In genomic region chr9:20509464-20509863, GRCh38 we compare ENCODE assay signal across 13 cellular contexts.
DNase-seq lines count a peak whose midpoint lies in the region; ATAC-seq and TF ChIP-seq lines count a peak whose summit lies in the region.
"Had no signal": no experiment of that assay in that cellular context is flagged by ENCODE, and none has a peak within 500 bp of the region (broad histone marks: within the 10 kb centered on the region; RNA-seq: fewer than 3 reads in every experiment).

No MANE protein-coding gene starts in this region.

- no peaks in the 10 kb centered on the region for H3K9me3 Mint-ChIP-seq in T-helper 2 cell treated with Interferon-gamma antibody and Interleukin-4, amounts not matched to agents 5 μg/mL and 100 μg/mL, for 36 hours
- peaks cover 0 to 2% (median 0%) of the 10 kb centered on the region in 7 donors for H3K9me3 Mint-ChIP-seq in CD4-positive, CD25-positive, alpha-beta regulatory T cell

- intact Hi-C loops in left colon (cut with DNase I, micrococcal nuclease), result no loop called here

- POLR2A ChIA-PET in HEK293T (lab: Yijun Ruan, JAX), result no interaction called here

- no peaks in the 10 kb centered on the region for H3K27me3 Mint-ChIP-seq in T-helper 2 cell treated with Interferon-gamma antibody and Interleukin-4, amounts not matched to agents 5 μg/mL and 100 μg/mL, for 36 hours (ENCODE audit: low read depth)
- H3K27me3 Mint-ChIP-seq in CD4-positive, CD25-positive, alpha-beta regulatory T cell, result no peaks in the 10 kb centered on the region

- H3K4me1 Mint-ChIP-seq in T-helper 2 cell treated with Interferon-gamma antibody and Interleukin-4, amounts not matched to agents 5 μg/mL and 100 μg/mL, for 36 hours (ENCODE audit: low read depth), result peaks cover 73% of the 10 kb centered on the region
- H3K4me1 Mint-ChIP-seq in CD4-positive, CD25-positive, alpha-beta regulatory T cell, result peaks cover 42 to 88% (median 74%) of the 10 kb centered on the region in 4 donors

- H3K9me3 ChIP-seq in CD4-positive, CD25-positive, alpha-beta regulatory T cell (ENCODE audit: control insufficient read depth in 2 of 2, low read length in 2 of 2), result peaks cover 0 to 2% of the 10 kb centered on the region in 2 experiments

- H3K27ac Mint-ChIP-seq in T-helper 2 cell treated with Interferon-gamma antibody and Interleukin-4, amounts not matched to agents 5 μg/mL and 100 μg/mL, for 36 hours, result peak overlapping the region; percentile 9
- H3K27ac Mint-ChIP-seq in CD4-positive, CD25-positive, alpha-beta regulatory T cell, result peak overlapping the region in 2 of 3 donors; percentile 11 to 21

- DNase-seq in T-helper 2 cell treated with Interferon-gamma antibody and Interleukin-4, amounts not matched to agents 5 μg/mL and 100 μg/mL, for 36 hours (ENCODE audit: low spot score), result no peak
- DNase-seq in T-helper 2 cell (no peak), HEK293T (ENCODE audit: extremely low spot score) (no peak), left colon (no peak)
- no peak for DNase-seq in CD4-positive, CD25-positive, alpha-beta regulatory T cell
- DNase-seq in activated CD4-positive, alpha-beta T cell treated with anti-CD3 and anti-CD28 coated beads for 48 hours, result no peak
- DNase-seq: DMS79, EL, HCEC 1CT had no signal

- CTCF ChIA-PET in HEK293T (lab: Yijun Ruan, JAX), result no interaction called here

- no peak overlapping the region for H3K4me3 ChIP-seq in CD4-positive, CD25-positive, alpha-beta regulatory T cell (ENCODE audit: low read depth, low read length)

- no peaks in the 10 kb centered on the region for H3K36me3 ChIP-seq in CD4-positive, CD25-positive, alpha-beta regulatory T cell (ENCODE audit: control insufficient read depth, insufficient read depth, low read length)

- H3K27ac ChIP-seq in CD4-positive, CD25-positive, alpha-beta regulatory T cell (ENCODE audit: insufficient read depth, low read length, poor library complexity, severe bottlenecking), result no peak overlapping the region
- H3K27ac ChIP-seq: 22Rv1 had no signal

- H3K4me1 ChIP-seq in CD4-positive, CD25-positive, alpha-beta regulatory T cell (ENCODE audit: control insufficient read depth, insufficient read depth, low read length, poor library complexity, severe bottlenecking), result peaks cover 47% of the 10 kb centered on the region

- peaks cover 16% of the 10 kb centered on the region for H3K36me3 Mint-ChIP-seq in T-helper 2 cell treated with Interferon-gamma antibody and Interleukin-4, amounts not matched to agents 5 μg/mL and 100 μg/mL, for 36 hours (ENCODE audit: low read depth)
- H3K36me3 Mint-ChIP-seq in CD4-positive, CD25-positive, alpha-beta regulatory T cell, result peaks cover 14% of the 10 kb centered on the region

- no peaks in the 10 kb centered on the region for H3K27me3 ChIP-seq in CD4-positive, CD25-positive, alpha-beta regulatory T cell (ENCODE audit: control insufficient read depth, insufficient read depth, low read length)

- peak overlapping the region; percentile 44 for H3K4me3 Mint-ChIP-seq in T-helper 2 cell treated with Interferon-gamma antibody and Interleukin-4, amounts not matched to agents 5 μg/mL and 100 μg/mL, for 36 hours
- H3K4me3 Mint-ChIP-seq in CD4-positive, CD25-positive, alpha-beta regulatory T cell, result peak overlapping the region in 1 of 4 donors; percentile 39

- ATAC-seq in CD4-positive, CD25-positive, alpha-beta regulatory T cell (ENCODE audit: low read depth in 2 of 2), result no peak
- peak; percentile 45 for ATAC-seq in left colon
- no peak for ATAC-seq in GM18868 (IDR thresholded peaks at IDR 0.05; ENCODE audit: unreplicated experiment)
- ATAC-seq in GM18867 (IDR thresholded peaks at IDR 0.05; ENCODE audit: unreplicated experiment), result no peak
- ATAC-seq: HepG2 had no signal

TF ChIP-seq in HEK293T, 16 proteins besides CTCF, POLR2A, EP300 and RAD21:
- TF ChIP-seq HDGF (IDR thresholded peaks at IDR 0.05; ENCODE audit: borderline replicate concordance), result no peak
- 0 out of 2 replicates have a peak, but pooled peaks have one; percentile 16 for TF ChIP-seq PKNOX1 (IDR thresholded peaks at IDR 0.05)
